Comparison of ENCODE assay signal across 28 cellular contexts in genomic region chr10:12911795-12912194, GRCh38.
"Had no signal": no experiment of that assay in that cellular context is flagged by ENCODE, and none has a peak within 500 bp of the region (broad histone marks: within the 10 kb centered on the region; RNA-seq: fewer than 3 reads in every experiment).

No MANE protein-coding gene starts in this region.

- H3K9me3 ChIP-seq: colonic mucosa, esophagus muscularis mucosa, esophagus squamous epithelium, gastrocnemius medialis, gastroesophageal sphincter had no signal

- DNase-seq: colonic mucosa; cortex of kidney; dermis blood vessel endothelial cell; dorsolateral prefrontal cortex; effector CD4-positive, alpha-beta T cell; effector CD8-positive, alpha-beta T cell; effector memory CD4-positive, alpha-beta T cell; effector memory CD8-positive, alpha-beta T cell; endodermal cell; erythroblast; esophagus squamous epithelium; foreskin fibroblast; foreskin keratinocyte; foreskin melanocyte; gastrocnemius medialis; glutamatergic neuron; head of caudate nucleus; heart left ventricle; heart right ventricle had no signal

- H3K4me1 ChIP-seq: colonic mucosa, gastrocnemius medialis, heart left ventricle, heart right ventricle had no signal

- H3K27me3 ChIP-seq: colonic mucosa, dorsolateral prefrontal cortex, esophagus muscularis mucosa, esophagus squamous epithelium, gastrocnemius medialis, gastroesophageal sphincter had no signal

- FAIRE-seq: colon, endometrium, endothelial cell of umbilical vein, frontal cortex had no signal

- H3K36me3 ChIP-seq: colonic mucosa, esophagus muscularis mucosa, esophagus squamous epithelium, gastrocnemius medialis, gastroesophageal sphincter, heart left ventricle, heart right ventricle had no signal

- H3K4me3 ChIP-seq: colonic mucosa, coronary artery, dorsolateral prefrontal cortex, esophagus muscularis mucosa, esophagus squamous epithelium, gastrocnemius medialis, gastroesophageal sphincter, heart left ventricle, heart right ventricle had no signal

- ATAC-seq: effector memory CD8-positive, alpha-beta T cell; esophagus mucosa; foreskin keratinocyte; gastrocnemius medialis; gastroesophageal sphincter; heart left ventricle; heart right ventricle had no signal

- H3K27ac ChIP-seq: colonic mucosa, coronary artery, dorsolateral prefrontal cortex, epithelial cell of prostate, esophagus muscularis mucosa, esophagus squamous epithelium, foreskin keratinocyte, gastrocnemius medialis, gastroesophageal sphincter, heart left ventricle, heart right ventricle had no signal
